In genomic region chr10:69383485-69384089, GRCh38 we compare ENCODE assay signal across 10 cellular contexts. TPM values are rescaled to one million over a fixed set of nuclear protein-coding genes. Genes with fewer than 3 reads are reported as not detected.
DNase-seq lines count a peak whose midpoint lies in the region; ATAC-seq and TF ChIP-seq lines count a peak whose summit lies in the region.
"Had no signal": no experiment of that assay in that cellular context is flagged by ENCODE, and none has a peak within 500 bp of the region (broad histone marks: within the 10 kb centered on the region; RNA-seq: fewer than 3 reads in every experiment).

No MANE protein-coding gene starts in this region.

- no peaks in the 10 kb centered on the region for H3K9me3 ChIP-seq in endodermal cell (ENCODE audit: control insufficient read depth, low read length)
- H3K9me3 ChIP-seq: adrenal gland had no signal

- H3K4me1 Mint-ChIP-seq in HFFc6 (ENCODE audit: low read depth) (peaks cover 37% of the 10 kb centered on the region), endodermal cell (no peaks in the 10 kb centered on the region)

- H3K9me3 Mint-ChIP-seq in HFFc6, result no peaks in the 10 kb centered on the region
- H3K9me3 Mint-ChIP-seq in endodermal cell, result no peaks in the 10 kb centered on the region

- peak overlapping the region; percentile 94 for H3K27ac Mint-ChIP-seq in HFFc6
- H3K27ac Mint-ChIP-seq in endodermal cell, result no peak overlapping the region
- H3K27ac Mint-ChIP-seq: progenitor cell of endocrine pancreas had no signal

- ATAC-seq in GM19463 (IDR thresholded peaks at IDR 0.05; ENCODE audit: unreplicated experiment) (no peak), HG02981 (IDR thresholded peaks at IDR 0.05; ENCODE audit: unreplicated experiment) (no peak)

- TF ChIP-seq CTCF in HFFc6 (IDR thresholded peaks at IDR 0.05) (peak; percentile 74), endodermal cell (conservative IDR thresholded peaks at IDR 0.05) (no peak)

- 84 to 87% methylated on average over 3 to 4 of the region's 4 CpGs for WGBS in endodermal cell (ENCODE audit: insufficient coverage in 1 of 2, insufficient read length in 1 of 2), 2 experiments

- peaks cover 60% of the 10 kb centered on the region for H3K36me3 Mint-ChIP-seq in HFFc6 (ENCODE audit: low read depth)
- peaks cover 72% of the 10 kb centered on the region for H3K36me3 Mint-ChIP-seq in endodermal cell (ENCODE audit: low read depth)

- H3K27ac ChIP-seq in endodermal cell (ENCODE audit: low read depth, low read length), result no peak overlapping the region
- H3K27ac ChIP-seq: adrenal gland had no signal

- H3K4me3 ChIP-seq in endodermal cell (ENCODE audit: low read length), result no peak overlapping the region
- H3K4me3 ChIP-seq: adrenal gland had no signal

- H3K4me1 ChIP-seq in endodermal cell (ENCODE audit: control insufficient read depth, insufficient read depth, low read length), result no peaks in the 10 kb centered on the region
- H3K4me1 ChIP-seq: adrenal gland had no signal

- peaks cover 28% of the 10 kb centered on the region for H3K36me3 ChIP-seq in endodermal cell (ENCODE audit: control insufficient read depth, insufficient read depth, low read length)

- intact Hi-C loops in posterior cingulate gyrus (cut with DNase I), result no loop called here

- no peak overlapping the region for H3K9ac ChIP-seq in endodermal cell (ENCODE audit: extremely low read depth, low read length, poor library complexity, severe bottlenecking)

- H3K27me3 Mint-ChIP-seq in HFFc6 (ENCODE audit: insufficient read depth) (peaks cover 3% of the 10 kb centered on the region), endodermal cell (ENCODE audit: insufficient read depth) (no peaks in the 10 kb centered on the region)
- H3K27me3 Mint-ChIP-seq: progenitor cell of endocrine pancreas had no signal

- no peaks in the 10 kb centered on the region for H3K27me3 ChIP-seq in endodermal cell (ENCODE audit: control insufficient read depth, insufficient read depth, low read length, poor library complexity, severe bottlenecking)
- H3K27me3 ChIP-seq: adrenal gland had no signal

- H3K4me3 Mint-ChIP-seq in HFFc6 (peak overlapping the region; percentile 70), endodermal cell (no peak overlapping the region)

- DNase-seq in A172 (ENCODE audit: low spot score), result peak; percentile 68
- peak; percentile 78 for DNase-seq in HFFc6
- peak; percentile 46 for DNase-seq in endodermal cell
- peak; percentile 20 to 43 for DNase-seq in lung microvascular endothelial cell (ENCODE audit: low read depth in 2 of 2)
- no peak for DNase-seq in posterior cingulate gyrus
- no peak for DNase-seq in NCI-H510A treated with DMSO at 0.1 percent for 48 hours (lab: John Stamatoyannopoulos, UW)

RNA-seq across cellular contexts. Expression of gene TACR2, which starts 33.1 kb away (rescaled TPM):
- total RNA-seq in A172 (2014; rRNA removed; shearing (Covaris generic)), result not detected in 2 replicates
- total RNA-seq in HFFc6 (2021; fragmentation: NEBNext Ultra II Directional; extraction: Animal tissue kit (Norgen Biotek cat#: 25700)), result not detected
- total RNA-seq in endodermal cell (not detected), lung microvascular endothelial cell (0.60 TPM in 1 of 2 replicates, not detected in the other)
- polyA plus RNA-seq in endodermal cell (2013, experiment 1 of 2), result not detected
- polyA plus RNA-seq in endodermal cell (2013, experiment 2 of 2), result not detected
- total RNA-seq: progenitor cell of endocrine pancreas had no signal

Comparison
In these comparisons a context has a peak if more than half of its experiments do, and no peak if none do; other contexts are left out.
1. DNase-seq: peak in A172 (single experiment), HFFc6 (single experiment), endodermal cell (single experiment) and lung microvascular endothelial cell (2 of 2); none in posterior cingulate gyrus (0 of 10) and NCI-H510A treated with DMSO at 0.1 percent for 48 hours (single experiment).